30 cellular contexts compared by ENCODE assay signal in genomic region chr3:148540266-148540665, GRCh38.
"Had no signal": no experiment of that assay in that cellular context is flagged by ENCODE, and none has a peak within 500 bp of the region (broad histone marks: within the 10 kb centered on the region; RNA-seq: fewer than 3 reads in every experiment).

No MANE protein-coding gene starts in this region.

- H3K27ac ChIP-seq: adrenal gland, ascending aorta, body of pancreas, brain microvascular endothelial cell, breast epithelium, cardiac muscle cell had no signal

- H3K4me3 ChIP-seq: adrenal gland, ascending aorta, body of pancreas, breast epithelium, cardiac muscle cell had no signal

- H3K36me3 ChIP-seq: adrenal gland, ascending aorta, brain microvascular endothelial cell, breast epithelium, cardiac muscle cell had no signal

- DNase-seq: activated effector memory CD4-positive, alpha-beta T cell treated with anti-CD3 and anti-CD28 coated beads, Interleukin-2, amount 50 U/mL, for 16 hours; activated effector memory CD4-positive, alpha-beta T cell treated with Interleukin-2 at 50 U/mL for 16 hours; activated gamma-delta T cell; activated gamma-delta T cell treated with Interleukin-2 at 50 U/mL for 16 hours; activated naive CD4-positive, alpha-beta T cell; activated naive CD4-positive, alpha-beta T cell treated with anti-CD3 and anti-CD28 coated beads for 36 hours; activated naive CD4-positive, alpha-beta T cell treated with anti-CD3 and anti-CD28 coated beads, Interleukin-2, amount 10 ng/mL, durations not matched to agents 7 days and 5 days; activated naive CD4-positive, alpha-beta T cell treated with anti-CD3 and anti-CD28 coated beads, Interleukin-2, amount 50 U/mL, for 16 hours; activated naive CD4-positive, alpha-beta T cell treated with Interleukin-2 at 50 U/mL for 16 hours; activated naive CD8-positive, alpha-beta T cell treated with anti-CD3 and anti-CD28 coated beads for 36 hours; activated naive CD8-positive, alpha-beta T cell treated with anti-CD3 and anti-CD28 coated beads, Interleukin-2, amount 10 ng/mL, durations not matched to agents 7 days and 5 days; activated naive CD8-positive, alpha-beta T cell treated with anti-CD3 and anti-CD28 coated beads, Interleukin-2, amount 50 U/mL, for 24 hours; activated T-cell treated with anti-CD3 and anti-CD28 coated beads, Interleukin-2, amount 50 U/mL, for 1 hour; activated T-cell treated with anti-CD3 and anti-CD28 coated beads, Interleukin-2, amount 50 U/mL, for 24 hours; activated T-cell treated with anti-CD3 and anti-CD28 coated beads, Interleukin-2, amount 50 U/mL, for 4 hours; activated T-cell treated with anti-CD3 and anti-CD28 coated beads, Interleukin-2, amount 50 U/mL, for 48 hours; activated T-cell treated with anti-CD3 and anti-CD28 coated beads, Interleukin-2, amount 50 U/mL, for 72 hours; adrenal gland; amniotic stem cell; amygdala; anterior cingulate cortex; aorta; body of pancreas; brain microvascular endothelial cell; caudate nucleus; central memory CD4-positive, alpha-beta T cell; cerebellar nuclear complex had no signal

- H3K27me3 ChIP-seq: adrenal gland, ascending aorta, body of pancreas, brain microvascular endothelial cell, breast epithelium, cardiac muscle cell had no signal

- H3K9me3 ChIP-seq: adrenal gland, ascending aorta, body of pancreas, breast epithelium had no signal

- H3K4me1 ChIP-seq: adrenal gland, ascending aorta, body of pancreas, breast epithelium had no signal
